1 cellular context compared by ENCODE assay signal in the genomic region with DNA sequence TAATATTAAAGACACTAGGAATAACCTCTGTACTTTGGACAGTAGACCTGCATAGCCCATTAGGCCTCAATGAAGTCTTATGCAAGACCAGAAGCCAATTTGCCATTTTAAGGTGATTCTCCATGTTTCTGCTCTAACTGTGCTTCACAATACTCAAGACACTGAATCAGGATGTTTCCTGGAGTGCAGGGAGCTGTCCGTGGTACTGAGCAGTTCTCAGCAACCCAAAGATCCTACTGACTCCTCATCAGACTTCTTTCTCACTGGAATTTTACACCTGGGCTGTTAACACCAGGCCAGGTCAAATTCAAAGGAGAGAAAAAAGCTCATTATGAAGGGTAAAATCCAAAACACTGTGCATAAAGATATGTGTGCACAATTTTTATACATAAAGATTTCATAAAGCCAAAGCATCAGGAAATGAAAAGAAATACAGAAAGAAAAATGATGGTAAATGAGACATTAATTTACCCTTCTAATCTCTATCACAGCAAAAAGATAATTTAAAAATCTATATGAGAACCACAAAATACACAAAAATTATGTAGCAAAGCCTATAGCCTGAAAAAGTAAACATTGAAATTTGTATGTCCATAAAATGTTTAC.
TF ChIP-seq lines count a peak whose summit lies in the region.

No MANE protein-coding gene starts in this region.

TF ChIP-seq in HepG2, 621 proteins besides CTCF, POLR2A, EP300 and RAD21 (continued from another document):
- TF ChIP-seq, protein P1, sequence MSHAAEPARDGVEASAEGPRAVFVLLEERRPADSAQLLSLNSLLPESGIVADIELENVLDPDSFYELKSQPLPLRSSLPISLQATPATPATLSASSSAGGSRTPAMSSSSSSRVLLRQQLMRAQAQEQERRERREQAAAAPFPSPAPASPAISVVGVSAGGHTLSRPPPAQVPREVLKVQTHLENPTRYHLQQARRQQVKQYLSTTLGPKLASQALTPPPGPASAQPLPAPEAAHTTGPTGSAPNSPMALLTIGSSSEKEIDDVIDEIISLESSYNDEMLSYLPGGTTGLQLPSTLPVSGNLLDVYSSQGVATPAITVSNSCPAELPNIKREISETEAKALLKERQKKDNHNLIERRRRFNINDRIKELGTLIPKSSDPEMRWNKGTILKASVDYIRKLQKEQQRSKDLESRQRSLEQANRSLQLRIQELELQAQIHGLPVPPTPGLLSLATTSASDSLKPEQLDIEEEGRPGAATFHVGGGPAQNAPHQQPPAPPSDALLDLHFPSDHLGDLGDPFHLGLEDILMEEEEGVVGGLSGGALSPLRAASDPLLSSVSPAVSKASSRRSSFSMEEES (CRISPR knock-in tag; IDR thresholded peaks at IDR 0.05): peak; percentile 67
- TF ChIP-seq, protein P2, sequence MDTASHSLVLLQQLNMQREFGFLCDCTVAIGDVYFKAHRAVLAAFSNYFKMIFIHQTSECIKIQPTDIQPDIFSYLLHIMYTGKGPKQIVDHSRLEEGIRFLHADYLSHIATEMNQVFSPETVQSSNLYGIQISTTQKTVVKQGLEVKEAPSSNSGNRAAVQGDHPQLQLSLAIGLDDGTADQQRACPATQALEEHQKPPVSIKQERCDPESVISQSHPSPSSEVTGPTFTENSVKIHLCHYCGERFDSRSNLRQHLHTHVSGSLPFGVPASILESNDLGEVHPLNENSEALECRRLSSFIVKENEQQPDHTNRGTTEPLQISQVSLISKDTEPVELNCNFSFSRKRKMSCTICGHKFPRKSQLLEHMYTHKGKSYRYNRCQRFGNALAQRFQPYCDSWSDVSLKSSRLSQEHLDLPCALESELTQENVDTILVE (CRISPR knock-in tag; IDR thresholded peaks at IDR 0.05): peak; percentile 59; the same call in 1 of the 2 replicates
- peak; percentile 38; the same call in 1 of the 2 replicates for TF ChIP-seq SMAD3 (CRISPR knock-in tag; IDR thresholded peaks at IDR 0.05)
- 0 out of 2 replicates have a peak, but pooled peaks have one; percentile 54 for TF ChIP-seq BRCA1 (CRISPR knock-in tag; IDR thresholded peaks at IDR 0.05)
- TF ChIP-seq, protein P3, sequence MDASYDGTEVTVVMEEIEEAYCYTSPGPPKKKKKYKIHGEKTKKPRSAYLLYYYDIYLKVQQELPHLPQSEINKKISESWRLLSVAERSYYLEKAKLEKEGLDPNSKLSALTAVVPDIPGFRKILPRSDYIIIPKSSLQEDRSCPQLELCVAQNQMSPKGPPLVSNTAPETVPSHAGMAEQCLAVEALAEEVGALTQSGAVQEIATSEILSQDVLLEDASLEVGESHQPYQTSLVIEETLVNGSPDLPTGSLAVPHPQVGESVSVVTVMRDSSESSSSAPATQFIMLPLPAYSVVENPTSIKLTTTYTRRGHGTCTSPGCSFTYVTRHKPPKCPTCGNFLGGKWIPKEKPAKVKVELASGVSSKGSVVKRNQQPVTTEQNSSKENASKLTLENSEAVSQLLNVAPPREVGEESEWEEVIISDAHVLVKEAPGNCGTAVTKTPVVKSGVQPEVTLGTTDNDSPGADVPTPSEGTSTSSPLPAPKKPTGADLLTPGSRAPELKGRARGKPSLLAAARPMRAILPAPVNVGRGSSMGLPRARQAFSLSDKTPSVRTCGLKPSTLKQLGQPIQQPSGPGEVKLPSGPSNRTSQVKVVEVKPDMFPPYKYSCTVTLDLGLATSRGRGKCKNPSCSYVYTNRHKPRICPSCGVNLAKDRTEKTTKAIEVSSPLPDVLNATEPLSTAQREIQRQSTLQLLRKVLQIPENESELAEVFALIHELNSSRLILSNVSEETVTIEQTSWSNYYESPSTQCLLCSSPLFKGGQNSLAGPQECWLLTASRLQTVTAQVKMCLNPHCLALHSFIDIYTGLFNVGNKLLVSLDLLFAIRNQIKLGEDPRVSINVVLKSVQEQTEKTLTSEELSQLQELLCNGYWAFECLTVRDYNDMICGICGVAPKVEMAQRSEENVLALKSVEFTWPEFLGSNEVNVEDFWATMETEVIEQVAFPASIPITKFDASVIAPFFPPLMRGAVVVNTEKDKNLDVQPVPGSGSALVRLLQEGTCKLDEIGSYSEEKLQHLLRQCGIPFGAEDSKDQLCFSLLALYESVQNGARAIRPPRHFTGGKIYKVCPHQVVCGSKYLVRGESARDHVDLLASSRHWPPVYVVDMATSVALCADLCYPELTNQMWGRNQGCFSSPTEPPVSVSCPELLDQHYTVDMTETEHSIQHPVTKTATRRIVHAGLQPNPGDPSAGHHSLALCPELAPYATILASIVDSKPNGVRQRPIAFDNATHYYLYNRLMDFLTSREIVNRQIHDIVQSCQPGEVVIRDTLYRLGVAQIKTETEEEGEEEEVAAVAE (CRISPR knock-in tag; IDR thresholded peaks at IDR 0.05; ENCODE audit: borderline replicate concordance): 0 out of 2 replicates have a peak, but pooled peaks have one; percentile 58
- TF ChIP-seq ERF (CRISPR knock-in tag; IDR thresholded peaks at IDR 0.05): peak; percentile 50; the same call in 1 of the 2 replicates
- TF ChIP-seq THAP11 (CRISPR knock-in tag; IDR thresholded peaks at IDR 0.05): peak; percentile 36; the same call in 1 of the 2 replicates
- peak; percentile 53 for TF ChIP-seq SAP130 (CRISPR knock-in tag; IDR thresholded peaks at IDR 0.05; ENCODE audit: low read depth)
- peak; percentile 74; the same call in 1 of the 2 replicates for TF ChIP-seq KLF6 (CRISPR knock-in tag; IDR thresholded peaks at IDR 0.05)
- TF ChIP-seq, protein P4, sequence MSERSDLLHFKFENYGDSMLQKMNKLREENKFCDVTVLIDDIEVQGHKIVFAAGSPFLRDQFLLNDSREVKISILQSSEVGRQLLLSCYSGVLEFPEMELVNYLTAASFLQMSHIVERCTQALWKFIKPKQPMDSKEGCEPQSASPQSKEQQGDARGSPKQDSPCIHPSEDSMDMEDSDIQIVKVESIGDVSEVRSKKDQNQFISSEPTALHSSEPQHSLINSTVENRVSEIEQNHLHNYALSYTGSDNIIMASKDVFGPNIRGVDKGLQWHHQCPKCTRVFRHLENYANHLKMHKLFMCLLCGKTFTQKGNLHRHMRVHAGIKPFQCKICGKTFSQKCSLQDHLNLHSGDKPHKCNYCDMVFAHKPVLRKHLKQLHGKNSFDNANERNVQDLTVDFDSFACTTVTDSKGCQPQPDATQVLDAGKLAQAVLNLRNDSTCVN (CRISPR knock-in tag; IDR thresholded peaks at IDR 0.05; ENCODE audit: borderline replicate concordance): 0 out of 2 replicates have a peak, but pooled peaks have one; percentile 36
- TF ChIP-seq TSC22D2 (CRISPR knock-in tag; IDR thresholded peaks at IDR 0.05; ENCODE audit: borderline replicate concordance): 0 out of 2 replicates have a peak, but pooled peaks have one; percentile 43
- 0 out of 2 replicates have a peak, but pooled peaks have one; percentile 50 for TF ChIP-seq ZNF557 (CRISPR knock-in tag; IDR thresholded peaks at IDR 0.05)
- peak; percentile 94 for TF ChIP-seq MIER2 (CRISPR knock-in tag; IDR thresholded peaks at IDR 0.05)
- TF ChIP-seq ZNF264 (CRISPR knock-in tag; IDR thresholded peaks at IDR 0.05): 0 out of 2 replicates have a peak, but pooled peaks have one; percentile 29
- TF ChIP-seq ZSCAN12 (CRISPR knock-in tag; IDR thresholded peaks at IDR 0.05): 0 out of 2 replicates have a peak, but pooled peaks have one; percentile 46
- peak; percentile 75 for TF ChIP-seq ELF3 (CRISPR knock-in tag; IDR thresholded peaks at IDR 0.05)
- peak; percentile 75; the same call in 1 of the 2 replicates for TF ChIP-seq NKX3-1 (CRISPR knock-in tag; IDR thresholded peaks at IDR 0.05)
- 0 out of 2 replicates have a peak, but pooled peaks have one; percentile 39 for TF ChIP-seq ZNF124 (CRISPR knock-in tag; IDR thresholded peaks at IDR 0.05)
- TF ChIP-seq FOXK1 (CRISPR knock-in tag; IDR thresholded peaks at IDR 0.05; ENCODE audit: borderline replicate concordance, low read depth): peak; percentile 32; the same call in 1 of the 2 replicates
- TF ChIP-seq ZSCAN9 (CRISPR knock-in tag; IDR thresholded peaks at IDR 0.05; ENCODE audit: borderline replicate concordance): peak; percentile 91
- TF ChIP-seq SIX4 (CRISPR knock-in tag; IDR thresholded peaks at IDR 0.05): 0 out of 2 replicates have a peak, but pooled peaks have one; percentile 25
- TF ChIP-seq WIZ (CRISPR knock-in tag; IDR thresholded peaks at IDR 0.05): peak; percentile 58; the same call in 1 of the 2 replicates
- TF ChIP-seq HOXA5 (CRISPR knock-in tag; IDR thresholded peaks at IDR 0.05): 0 out of 2 replicates have a peak, but pooled peaks have one; percentile 32
- peak; percentile 68; the same call in 1 of the 2 replicates for TF ChIP-seq SATB2 (CRISPR knock-in tag; IDR thresholded peaks at IDR 0.05)
- TF ChIP-seq KLF11 (CRISPR knock-in tag; IDR thresholded peaks at IDR 0.05): peak; percentile 85; the same call in 1 of the 2 replicates
- TF ChIP-seq KLF16 (CRISPR knock-in tag; IDR thresholded peaks at IDR 0.05): peak in 1 of 2 experiments; percentile 81; a peak in 2 of 4 replicates
- peak; percentile 64; the same call in 1 of the 2 replicates for TF ChIP-seq ZNF331 (CRISPR knock-in tag; IDR thresholded peaks at IDR 0.05)
